17 cellular contexts compared by ENCODE assay signal in genomic region chr12:3005736-3006135, GRCh38.
"Had no signal": no experiment of that assay in that cellular context is flagged by ENCODE, and none has a peak within 500 bp of the region (broad histone marks: within the 10 kb centered on the region; RNA-seq: fewer than 3 reads in every experiment).

No MANE protein-coding gene starts in this region.

- H3K9me3 ChIP-seq: ascending aorta, left lung, right atrium auricular region, tibial artery had no signal

- H3K27ac ChIP-seq: ascending aorta, left lung, right atrium auricular region, tibial artery had no signal

- H3K4me1 ChIP-seq: ascending aorta, left lung, tibial artery had no signal

- H3K4me3 ChIP-seq: ascending aorta, left lung, right atrium auricular region, tibial artery had no signal

- DNase-seq: activated CD4-positive, alpha-beta T cell treated with anti-CD3 and anti-CD28 coated beads, Interleukin-2, amount 10 ng/mL, durations not matched to agents 24 days and 14 days; activated CD8-positive, alpha-beta T cell treated with anti-CD3 and anti-CD28 coated beads, Interleukin-2, amount 10 ng/mL, durations not matched to agents 7 days and 5 days; activated naive CD4-positive, alpha-beta T cell treated with Interleukin-2 at 50 U/mL for 16 hours; activated T-cell treated with anti-CD3 and anti-CD28 coated beads, Interleukin-2, amount 50 U/mL, for 24 hours; effector memory CD8-positive, alpha-beta T cell; foreskin melanocyte; left lung; midbrain; occipital lobe; stimulated activated CD4-positive, alpha-beta T cell treated with anti-CD3 and anti-CD28 coated beads, Interleukin-2, amount 100 ng/mL, for 24 hours; stimulated activated naive CD4-positive, alpha-beta T cell treated with Interleukin-2 at 50 U/mL for 16 hours; substantia nigra; T-cell; T1000; tibial artery had no signal

- H3K27me3 ChIP-seq: ascending aorta, left lung, right atrium auricular region, tibial artery had no signal

- ATAC-seq: activated CD8-positive, alpha-beta T cell treated with anti-CD3 and anti-CD28 coated beads, Interleukin-2, amount 10 ng/mL, durations not matched to agents 7 days and 5 days; effector memory CD8-positive, alpha-beta T cell; left lung; T-cell had no signal
